Comparison of ENCODE assay signal across 21 cellular contexts in the genomic region with DNA sequence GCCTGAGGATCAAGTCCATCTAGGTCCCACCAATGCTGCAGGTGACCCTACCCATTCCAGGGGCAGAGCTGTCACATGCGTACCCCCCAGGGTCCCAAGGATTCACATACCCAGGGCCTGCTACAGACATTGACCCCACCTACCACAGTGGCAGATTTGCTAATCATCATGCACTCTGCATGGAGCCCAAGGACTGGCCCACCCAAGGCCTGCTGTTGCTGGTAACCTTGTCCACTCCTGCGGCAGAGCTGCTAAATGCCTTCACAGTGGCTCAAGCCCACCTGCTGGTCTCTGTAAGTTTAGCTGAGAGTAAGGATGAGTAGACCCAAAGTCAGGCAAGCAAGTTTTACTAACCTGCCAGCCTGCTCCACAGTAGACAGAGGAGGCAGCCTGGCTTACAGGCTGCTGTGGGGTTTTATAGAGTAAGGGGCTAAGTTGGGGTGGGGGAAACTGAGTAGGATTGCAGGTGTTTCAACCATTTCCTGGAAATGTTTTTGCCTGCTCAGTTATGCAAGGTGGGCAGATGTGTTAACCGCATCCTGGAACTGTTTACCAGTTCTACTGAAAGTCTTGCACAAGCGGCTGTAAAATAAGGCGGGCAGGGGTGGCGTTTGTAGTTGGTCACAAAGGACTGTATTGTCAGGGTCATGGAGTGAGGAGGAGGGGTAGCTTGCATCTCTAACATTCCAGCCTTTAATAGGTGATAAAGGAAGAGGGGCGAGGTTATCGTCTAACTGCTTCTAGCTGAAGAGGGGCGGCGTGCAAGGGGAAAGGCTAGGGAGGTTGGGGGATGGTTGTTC.
A peak's percentile ranks its signal among the peaks of the same experiment; 100 is the strongest.
DNase-seq lines count a peak whose midpoint lies in the region; ATAC-seq and TF ChIP-seq lines count a peak whose summit lies in the region.
"Had no signal": no experiment of that assay in that cellular context is flagged by ENCODE, and none has a peak within 500 bp of the region (broad histone marks: within the 10 kb centered on the region; RNA-seq: fewer than 3 reads in every experiment).

No MANE protein-coding gene starts in this region.

- H3K4me1 Mint-ChIP-seq in Caco-2 (ENCODE audit: low read depth, unreplicated experiment) = no peaks in the 10 kb centered on the region
- H3K4me1 Mint-ChIP-seq in endodermal cell = no peaks in the 10 kb centered on the region

- POLR2A ChIA-PET in Caco-2 (lab: Charles Lee) = no interaction called here
- POLR2A ChIA-PET in GM10248 (lab: Yijun Ruan, JAX) = no interaction called here

- ATAC-seq in sciatic nerve (peak; percentile 26), Right ventricle myocardium superior (ENCODE audit: poor library complexity) (no peak)

- H3K27me3 ChIP-seq in Caco-2 (replicated peaks; ENCODE audit: control insufficient read depth, insufficient read depth, low read length) (no peaks in the 10 kb centered on the region), endodermal cell (ENCODE audit: control insufficient read depth, insufficient read depth, low read length, poor library complexity, severe bottlenecking) (no peaks in the 10 kb centered on the region)
- H3K27me3 ChIP-seq: BLaER1 treated with 17β-estradiol and CSF1 and Interleukin-3, amounts not matched to agents 10 nM and 100 nM; MG63 had no signal

- H3K9ac ChIP-seq in endodermal cell (ENCODE audit: extremely low read depth, low read length, poor library complexity, severe bottlenecking) = no peak overlapping the region
- H3K9ac ChIP-seq: BLaER1 treated with 17β-estradiol and CSF1 and Interleukin-3, amounts not matched to agents 10 nM and 100 nM had no signal

- H3K27ac ChIP-seq in endodermal cell (ENCODE audit: low read depth, low read length) = no peak overlapping the region
- H3K27ac ChIP-seq: BLaER1 treated with 17β-estradiol and CSF1 and Interleukin-3, amounts not matched to agents 10 nM and 100 nM; PC-9 had no signal

- peak; percentile 12 to 37 for DNase-seq in Caco-2
- peak; percentile 89 for DNase-seq in HT-29 (ENCODE audit: low spot score)
- peak; percentile 68 for DNase-seq in endodermal cell
- no peak for DNase-seq in sciatic nerve (ENCODE audit: low spot score)
- DNase-seq in foreskin melanocyte = no peak
- DNase-seq in GM10248 (ENCODE audit: extremely low spot score) = no peak
- DNase-seq in retina = no peak
- no peak for DNase-seq in Right ventricle myocardium superior
- DNase-seq: CD4-positive, alpha-beta T cell; EL; GF-D8; IMR-90; KG1; MG63; NCI-H2029; NCI-H446; NCI-H524 treated with DMSO at 0.1 percent for 48 hours; NCI-H82; PC-9; SHP77 had no signal

- TF ChIP-seq CTCF in Caco-2 (IDR thresholded peaks at IDR 0.05; ENCODE audit: insufficient read depth in 1 of 2, low read depth in 1 of 2, low read length in 1 of 2, severe bottlenecking in 1 of 2, unreplicated experiment in 1 of 2) = no peak
- no peak for TF ChIP-seq CTCF in endodermal cell (conservative IDR thresholded peaks at IDR 0.05)
- no peak for TF ChIP-seq CTCF in GM10248 (IDR thresholded peaks at IDR 0.05; ENCODE audit: control extremely low read depth, extremely low read depth, low read depth, missing control alignments)

- H3K36me3 ChIP-seq in Caco-2 (ENCODE audit: control insufficient read depth, insufficient read depth, low read length) = no peaks in the 10 kb centered on the region
- no peaks in the 10 kb centered on the region for H3K36me3 ChIP-seq in endodermal cell (ENCODE audit: control insufficient read depth, insufficient read depth, low read length)
- H3K36me3 ChIP-seq: BLaER1 treated with 17β-estradiol and CSF1 and Interleukin-3, amounts not matched to agents 10 nM and 100 nM; MG63 had no signal

- H3K4me1 ChIP-seq in Caco-2 (no peaks in the 10 kb centered on the region), endodermal cell (ENCODE audit: control insufficient read depth, insufficient read depth, low read length) (no peaks in the 10 kb centered on the region)
- H3K4me1 ChIP-seq: BLaER1 treated with 17β-estradiol and CSF1 and Interleukin-3, amounts not matched to agents 10 nM and 100 nM had no signal

- BruUV-seq in Caco-2 (replicated peaks; lab: Mats Ljungman, UMichigan) = no TSS peak

- H3K9me3 ChIP-seq in Caco-2 = no peaks in the 10 kb centered on the region
- H3K9me3 ChIP-seq in endodermal cell (ENCODE audit: control insufficient read depth, low read length) = peaks cover 11% of the 10 kb centered on the region
- H3K9me3 ChIP-seq: MG63 had no signal

- no peaks in the 10 kb centered on the region for H3K36me3 Mint-ChIP-seq in Caco-2 (ENCODE audit: insufficient read depth, unreplicated experiment)
- H3K36me3 Mint-ChIP-seq in endodermal cell (ENCODE audit: low read depth) = no peaks in the 10 kb centered on the region

- no peak overlapping the region for H3K4me3 ChIP-seq in Caco-2 (ENCODE audit: low read depth, low read length)
- H3K4me3 ChIP-seq in endodermal cell (ENCODE audit: low read length) = no peak overlapping the region
- H3K4me3 ChIP-seq: BLaER1 treated with 17β-estradiol and CSF1 and Interleukin-3, amounts not matched to agents 10 nM and 100 nM; MG63; PC-9 had no signal

- intact Hi-C loops in Caco-2 (cut with micrococcal nuclease; ENCODE audit: unreplicated experiment) (no loop called here), sciatic nerve (cut with DNase I) (no loop called here), Right ventricle myocardium superior (cut with DNase I) (no loop called here)

- CTCF ChIA-PET in Caco-2 (lab: Charles Lee) = no interaction called here
- CTCF ChIA-PET in GM10248 (lab: Yijun Ruan, JAX) = interaction anchor here (0.9 kb wide), 1 partner anchor 67 kb away, joined by 3 read pairs; no protein-coding TSS in a partner anchor

- no peak overlapping the region for H3K27ac Mint-ChIP-seq in Caco-2 (ENCODE audit: unreplicated experiment)
- no peak overlapping the region for H3K27ac Mint-ChIP-seq in endodermal cell
- H3K27ac Mint-ChIP-seq: CD4-positive, alpha-beta T cell had no signal

- H3K27me3 Mint-ChIP-seq in Caco-2 (ENCODE audit: insufficient read depth, unreplicated experiment) (no peaks in the 10 kb centered on the region), endodermal cell (ENCODE audit: insufficient read depth) (no peaks in the 10 kb centered on the region)
- H3K27me3 Mint-ChIP-seq: CD4-positive, alpha-beta T cell had no signal

- H3K9me3 Mint-ChIP-seq in Caco-2 (ENCODE audit: unreplicated experiment) (no peaks in the 10 kb centered on the region), endodermal cell (peaks cover 2% of the 10 kb centered on the region)

- no peak overlapping the region for H3K4me3 Mint-ChIP-seq in Caco-2 (ENCODE audit: unreplicated experiment)
- no peak overlapping the region for H3K4me3 Mint-ChIP-seq in endodermal cell
- H3K4me3 Mint-ChIP-seq: CD4-positive, alpha-beta T cell had no signal

- WGBS in endodermal cell (ENCODE audit: insufficient coverage in 1 of 2, insufficient read length in 1 of 2), 2 experiments = 81 to 91% methylated on average over 8 to 10 of the region's 10 CpGs

Comparison
In these comparisons a context has a peak if more than half of its experiments do, and no peak if none do; other contexts are left out.
1. DNase-seq: peak in Caco-2 (2 of 2), HT-29 (single experiment) and endodermal cell (single experiment); none in sciatic nerve (single experiment), foreskin melanocyte (single experiment), GM10248 (single experiment), retina (single experiment) and Right ventricle myocardium superior (single experiment).